In the genomic region with DNA sequence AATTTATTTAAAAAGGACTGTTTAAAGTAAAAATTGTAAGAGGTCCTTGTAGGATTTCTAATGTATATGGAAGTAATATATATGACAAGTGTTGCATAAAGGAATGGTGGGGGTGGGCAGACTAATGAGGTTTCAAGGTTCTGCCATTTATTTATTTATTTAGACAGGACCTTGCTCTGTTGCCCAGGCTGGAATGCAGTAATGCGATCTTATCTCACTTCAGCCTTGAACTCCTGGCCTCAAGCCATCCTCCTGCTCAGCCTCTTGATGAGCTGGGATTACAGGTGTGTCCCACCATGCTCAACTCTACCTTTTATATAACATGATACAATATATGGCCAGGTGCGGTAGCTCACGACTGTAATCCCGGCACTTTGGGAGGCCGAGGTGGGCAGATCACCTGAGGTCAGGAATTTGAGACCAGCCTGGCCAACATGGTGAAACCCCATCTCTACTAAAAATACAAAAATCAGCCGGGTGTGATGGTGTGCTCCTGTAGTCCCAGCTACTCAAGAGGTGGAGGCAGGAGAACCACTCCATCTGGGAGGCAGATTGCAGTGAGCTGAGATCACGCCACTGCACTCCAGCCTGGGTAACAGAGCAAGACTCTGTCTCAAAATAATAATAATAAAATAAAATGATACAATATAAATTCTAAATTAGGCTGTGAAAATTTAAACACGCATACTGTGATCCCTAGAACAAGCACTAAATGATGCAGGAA, we compare ENCODE assay signal across 1 cellular context.
A peak's percentile ranks its signal among the peaks of the same experiment; 100 is the strongest.
TF ChIP-seq lines count a peak whose summit lies in the region.

No MANE protein-coding gene starts in this region.

TF ChIP-seq in HepG2, 621 proteins besides CTCF, POLR2A, EP300 and RAD21 (continued from another document and continues in another):
- TF ChIP-seq SIX1 (CRISPR knock-in tag; IDR thresholded peaks at IDR 0.05; ENCODE audit: borderline replicate concordance), result peak; percentile 88; the same call in 1 of the 2 replicates
- no peak for TF ChIP-seq SMAD1 (CRISPR knock-in tag; IDR thresholded peaks at IDR 0.05; ENCODE audit: borderline replicate concordance, low read depth)
- peak; percentile 80; the same call in 1 of the 2 replicates for TF ChIP-seq ZBTB25 (CRISPR knock-in tag; IDR thresholded peaks at IDR 0.05)
- TF ChIP-seq, protein P1, sequence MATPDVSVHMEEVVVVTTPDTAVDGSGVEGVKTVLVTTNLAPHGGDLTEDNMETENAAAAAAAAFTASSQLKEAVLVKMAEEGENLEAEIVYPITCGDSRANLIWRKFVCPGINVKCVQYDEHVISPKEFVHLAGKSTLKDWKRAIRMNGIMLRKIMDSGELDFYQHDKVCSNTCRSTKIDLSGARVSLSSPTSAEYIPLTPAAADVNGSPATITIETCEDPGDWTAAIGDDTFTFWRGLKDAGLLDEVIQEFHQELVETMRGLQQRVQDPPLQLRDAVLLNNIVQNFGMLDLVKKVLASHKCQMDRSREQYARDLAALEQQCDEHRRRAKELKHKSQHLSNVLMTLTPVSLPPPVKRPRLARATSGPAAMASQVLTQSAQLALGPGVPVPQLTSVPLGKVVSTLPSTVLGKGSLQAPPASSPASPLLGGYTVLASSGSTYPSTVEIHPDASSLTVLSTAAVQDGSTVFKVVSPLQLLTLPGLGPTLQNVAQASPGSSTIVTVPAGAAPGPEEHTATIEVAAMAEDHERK (CRISPR knock-in tag; IDR thresholded peaks at IDR 0.05; ENCODE audit: low read depth), result no peak
- TF ChIP-seq, protein P2, sequence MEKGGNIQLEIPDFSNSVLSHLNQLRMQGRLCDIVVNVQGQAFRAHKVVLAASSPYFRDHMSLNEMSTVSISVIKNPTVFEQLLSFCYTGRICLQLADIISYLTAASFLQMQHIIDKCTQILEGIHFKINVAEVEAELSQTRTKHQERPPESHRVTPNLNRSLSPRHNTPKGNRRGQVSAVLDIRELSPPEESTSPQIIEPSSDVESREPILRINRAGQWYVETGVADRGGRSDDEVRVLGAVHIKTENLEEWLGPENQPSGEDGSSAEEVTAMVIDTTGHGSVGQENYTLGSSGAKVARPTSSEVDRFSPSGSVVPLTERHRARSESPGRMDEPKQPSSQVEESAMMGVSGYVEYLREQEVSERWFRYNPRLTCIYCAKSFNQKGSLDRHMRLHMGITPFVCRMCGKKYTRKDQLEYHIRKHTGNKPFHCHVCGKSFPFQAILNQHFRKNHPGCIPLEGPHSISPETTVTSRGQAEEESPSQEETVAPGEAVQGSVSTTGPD (CRISPR knock-in tag; IDR thresholded peaks at IDR 0.05), result no peak
- no peak for TF ChIP-seq FOSL1 (CRISPR knock-in tag; IDR thresholded peaks at IDR 0.05; ENCODE audit: borderline replicate concordance)
- TF ChIP-seq PLRG1 (conservative IDR thresholded peaks at IDR 0.05), result no peak
- no peak for TF ChIP-seq EEA1 (CRISPR knock-in tag; IDR thresholded peaks at IDR 0.05; ENCODE audit: borderline replicate concordance)
- no peak for TF ChIP-seq ZNF24 (IDR thresholded peaks at IDR 0.05)
- peak; percentile 85 for TF ChIP-seq TARDBP (CRISPR knock-in tag; IDR thresholded peaks at IDR 0.05)
- TF ChIP-seq BORCS8-MEF2B (CRISPR knock-in tag; IDR thresholded peaks at IDR 0.05), result 0 out of 2 replicates have a peak, but pooled peaks have one; percentile 33
- TF ChIP-seq RFXANK (CRISPR knock-in tag; IDR thresholded peaks at IDR 0.05), result no peak
- TF ChIP-seq DNMT1 (CRISPR knock-in tag; IDR thresholded peaks at IDR 0.05), result no peak
- TF ChIP-seq, protein P3, sequence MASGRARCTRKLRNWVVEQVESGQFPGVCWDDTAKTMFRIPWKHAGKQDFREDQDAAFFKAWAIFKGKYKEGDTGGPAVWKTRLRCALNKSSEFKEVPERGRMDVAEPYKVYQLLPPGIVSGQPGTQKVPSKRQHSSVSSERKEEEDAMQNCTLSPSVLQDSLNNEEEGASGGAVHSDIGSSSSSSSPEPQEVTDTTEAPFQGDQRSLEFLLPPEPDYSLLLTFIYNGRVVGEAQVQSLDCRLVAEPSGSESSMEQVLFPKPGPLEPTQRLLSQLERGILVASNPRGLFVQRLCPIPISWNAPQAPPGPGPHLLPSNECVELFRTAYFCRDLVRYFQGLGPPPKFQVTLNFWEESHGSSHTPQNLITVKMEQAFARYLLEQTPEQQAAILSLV (CRISPR knock-in tag; IDR thresholded peaks at IDR 0.05; ENCODE audit: borderline replicate concordance), result no peak
- no peak for TF ChIP-seq ZFP1 (CRISPR knock-in tag; IDR thresholded peaks at IDR 0.05)
- TF ChIP-seq CENPX (CRISPR knock-in tag; IDR thresholded peaks at IDR 0.05), result no peak
- TF ChIP-seq ZNF577 (CRISPR knock-in tag; IDR thresholded peaks at IDR 0.05; ENCODE audit: borderline replicate concordance, low read depth), result no peak
- TF ChIP-seq, protein P4, sequence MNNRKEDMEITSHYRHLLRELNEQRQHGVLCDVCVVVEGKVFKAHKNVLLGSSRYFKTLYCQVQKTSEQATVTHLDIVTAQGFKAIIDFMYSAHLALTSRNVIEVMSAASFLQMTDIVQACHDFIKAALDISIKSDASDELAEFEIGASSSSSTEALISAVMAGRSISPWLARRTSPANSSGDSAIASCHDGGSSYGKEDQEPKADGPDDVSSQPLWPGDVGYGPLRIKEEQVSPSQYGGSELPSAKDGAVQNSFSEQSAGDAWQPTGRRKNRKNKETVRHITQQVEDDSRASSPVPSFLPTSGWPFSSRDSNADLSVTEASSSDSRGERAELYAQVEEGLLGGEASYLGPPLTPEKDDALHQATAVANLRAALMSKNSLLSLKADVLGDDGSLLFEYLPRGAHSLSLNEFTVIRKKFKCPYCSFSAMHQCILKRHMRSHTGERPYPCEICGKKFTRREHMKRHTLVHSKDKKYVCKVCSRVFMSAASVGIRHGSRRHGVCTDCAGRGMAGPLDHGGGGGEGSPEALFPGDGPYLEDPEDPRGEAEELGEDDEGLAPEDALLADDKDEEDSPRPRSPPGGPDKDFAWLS (CRISPR knock-in tag; IDR thresholded peaks at IDR 0.05; ENCODE audit: borderline replicate concordance), result no peak
- TF ChIP-seq SRSF9 (IDR thresholded peaks at IDR 0.05; ENCODE audit: borderline replicate concordance, insufficient read depth, low read depth, low read length, poor library complexity, severe bottlenecking), result no peak
- TF ChIP-seq CHD4 (IDR thresholded peaks at IDR 0.05; ENCODE audit: borderline replicate concordance, low read length), result no peak
- TF ChIP-seq FOXK2 (IDR thresholded peaks at IDR 0.05), result no peak
- TF ChIP-seq ZNF546 (CRISPR knock-in tag; conservative IDR thresholded peaks at IDR 0.05), result no peak
- TF ChIP-seq KLF15 (CRISPR knock-in tag; IDR thresholded peaks at IDR 0.05; ENCODE audit: borderline replicate concordance), result no peak
- TF ChIP-seq ZNF207 (IDR thresholded peaks at IDR 0.05; ENCODE audit: borderline replicate concordance), result no peak
- TF ChIP-seq CBX5 (CRISPR knock-in tag; IDR thresholded peaks at IDR 0.05; ENCODE audit: borderline replicate concordance), result no peak; the same call in 1 of the 2 replicates
- TF ChIP-seq ELK4 (CRISPR knock-in tag; IDR thresholded peaks at IDR 0.05; ENCODE audit: borderline replicate concordance), result no peak
- no peak for TF ChIP-seq BRCA1 (CRISPR knock-in tag; IDR thresholded peaks at IDR 0.05)
- peak; percentile 81 for TF ChIP-seq KDM6A (CRISPR knock-in tag; IDR thresholded peaks at IDR 0.05; ENCODE audit: low read depth)
- TF ChIP-seq ZNF496 (CRISPR knock-in tag; IDR thresholded peaks at IDR 0.05; ENCODE audit: insufficient replicate concordance), result no peak
- TF ChIP-seq REL (CRISPR knock-in tag; conservative IDR thresholded peaks at IDR 0.05), result no peak
- no peak for TF ChIP-seq RELA (CRISPR knock-in tag; IDR thresholded peaks at IDR 0.05)
- TF ChIP-seq ZNF362 (CRISPR knock-in tag; IDR thresholded peaks at IDR 0.05; ENCODE audit: borderline replicate concordance), result peak; percentile 55; the same call in 1 of the 2 replicates
- TF ChIP-seq, protein P5, sequence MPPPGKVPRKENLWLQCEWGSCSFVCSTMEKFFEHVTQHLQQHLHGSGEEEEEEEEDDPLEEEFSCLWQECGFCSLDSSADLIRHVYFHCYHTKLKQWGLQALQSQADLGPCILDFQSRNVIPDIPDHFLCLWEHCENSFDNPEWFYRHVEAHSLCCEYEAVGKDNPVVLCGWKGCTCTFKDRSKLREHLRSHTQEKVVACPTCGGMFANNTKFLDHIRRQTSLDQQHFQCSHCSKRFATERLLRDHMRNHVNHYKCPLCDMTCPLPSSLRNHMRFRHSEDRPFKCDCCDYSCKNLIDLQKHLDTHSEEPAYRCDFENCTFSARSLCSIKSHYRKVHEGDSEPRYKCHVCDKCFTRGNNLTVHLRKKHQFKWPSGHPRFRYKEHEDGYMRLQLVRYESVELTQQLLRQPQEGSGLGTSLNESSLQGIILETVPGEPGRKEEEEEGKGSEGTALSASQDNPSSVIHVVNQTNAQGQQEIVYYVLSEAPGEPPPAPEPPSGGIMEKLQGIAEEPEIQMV (CRISPR knock-in tag; IDR thresholded peaks at IDR 0.05; ENCODE audit: low read depth), result no peak
- no peak for TF ChIP-seq CSRNP2 (CRISPR knock-in tag; conservative IDR thresholded peaks at IDR 0.05; ENCODE audit: low read depth)
- TF ChIP-seq ZNF652 (CRISPR knock-in tag; IDR thresholded peaks at IDR 0.05; ENCODE audit: borderline replicate concordance, low read depth), result no peak
- TF ChIP-seq HNF4A (CRISPR knock-in tag; IDR thresholded peaks at IDR 0.05), result peak; percentile 97
- no peak for TF ChIP-seq ZNF484 (CRISPR knock-in tag; IDR thresholded peaks at IDR 0.05; ENCODE audit: borderline replicate concordance, low read depth)
- no peak for TF ChIP-seq ZNF430 (CRISPR knock-in tag; IDR thresholded peaks at IDR 0.05)
- no peak for TF ChIP-seq ZNF564 (CRISPR knock-in tag; IDR thresholded peaks at IDR 0.05)
- no peak for TF ChIP-seq PRPF4 (IDR thresholded peaks at IDR 0.05; ENCODE audit: low read depth, low read length, poor library complexity, severe bottlenecking)
- no peak for TF ChIP-seq ZBTB21 (CRISPR knock-in tag; IDR thresholded peaks at IDR 0.05)
- no peak for TF ChIP-seq ZNF720 (CRISPR knock-in tag; IDR thresholded peaks at IDR 0.05)
- TF ChIP-seq, protein P6, sequence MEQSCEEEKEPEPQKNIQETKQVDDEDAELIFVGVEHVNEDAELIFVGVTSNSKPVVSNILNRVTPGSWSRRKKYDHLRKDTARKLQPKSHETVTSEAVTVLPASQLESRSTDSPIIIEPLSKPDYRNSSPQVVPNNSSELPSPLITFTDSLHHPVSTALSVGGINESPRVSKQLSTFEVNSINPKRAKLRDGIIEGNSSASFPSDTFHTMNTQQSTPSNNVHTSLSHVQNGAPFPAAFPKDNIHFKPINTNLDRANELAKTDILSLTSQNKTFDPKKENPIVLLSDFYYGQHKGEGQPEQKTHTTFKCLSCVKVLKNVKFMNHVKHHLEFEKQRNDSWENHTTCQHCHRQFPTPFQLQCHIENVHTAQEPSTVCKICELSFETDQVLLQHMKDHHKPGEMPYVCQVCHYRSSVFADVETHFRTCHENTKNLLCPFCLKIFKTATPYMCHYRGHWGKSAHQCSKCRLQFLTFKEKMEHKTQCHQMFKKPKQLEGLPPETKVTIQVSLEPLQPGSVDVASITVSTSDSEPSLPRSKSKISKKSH (CRISPR knock-in tag; IDR thresholded peaks at IDR 0.05; ENCODE audit: borderline replicate concordance), result no peak
- peak; percentile 81 for TF ChIP-seq ZNF331 (CRISPR knock-in tag; IDR thresholded peaks at IDR 0.05)
- no peak for TF ChIP-seq ZNF704 (CRISPR knock-in tag; IDR thresholded peaks at IDR 0.05; ENCODE audit: borderline replicate concordance)
